Comparison of ENCODE assay signal across 23 cellular contexts in the genomic region with DNA sequence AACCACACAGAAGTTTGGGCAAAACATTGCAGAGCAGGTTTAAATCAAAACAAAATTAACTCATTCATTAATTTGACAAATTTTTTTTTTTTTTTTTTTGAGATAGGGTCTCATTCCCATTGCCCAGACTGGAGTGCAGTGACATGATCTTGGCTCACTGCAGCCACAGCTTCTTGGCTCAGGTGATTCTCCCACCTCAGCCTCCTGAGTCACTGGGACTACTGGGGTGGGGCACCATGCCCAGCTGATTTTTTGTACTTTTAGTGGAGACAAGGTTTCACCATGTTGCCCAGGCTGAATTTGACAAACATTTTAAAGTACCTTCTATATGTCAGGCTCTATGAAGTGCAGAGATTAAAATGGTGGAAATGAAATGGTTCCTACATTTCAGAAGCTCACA.
"Had no signal": no experiment of that assay in that cellular context is flagged by ENCODE, and none has a peak within 500 bp of the region (broad histone marks: within the 10 kb centered on the region; RNA-seq: fewer than 3 reads in every experiment).

No MANE protein-coding gene starts in this region.

- H3K9me3 ChIP-seq: heart left ventricle, mucosa of descending colon, prostate gland, spleen, testis, tibial nerve, upper lobe of right lung, vagina had no signal

- H3K27me3 ChIP-seq: heart left ventricle, neural progenitor cell, spleen, testis, tibial nerve, upper lobe of right lung, vagina had no signal

- H3K36me3 ChIP-seq: neural progenitor cell, prostate gland, spleen, tibial nerve, upper lobe of right lung, vagina had no signal

- H3K27ac ChIP-seq: heart left ventricle, neural progenitor cell, parathyroid adenoma, prostate gland, spleen, testis, tibial nerve, upper lobe of right lung, vagina had no signal

- H3K79me2 ChIP-seq: parathyroid adenoma had no signal

- DNase-seq: dermis blood vessel endothelial cell; erythroblast; foreskin melanocyte; heart left ventricle; hippocampal formation; mucosa of descending colon; naive thymus-derived CD8-positive, alpha-beta T cell; occipital lobe; retina; spleen; stimulated activated CD4-positive, alpha-beta T cell treated with anti-CD3 and anti-CD28 coated beads, Interleukin-15, amount 100 ng/mL, for 24 hours; stimulated activated CD4-positive, alpha-beta T cell treated with anti-CD3 and anti-CD28 coated beads, Interleukin-1b, Interleukin-23, amount 100 ng/mL, for 48 hours; stimulated activated CD4-positive, alpha-beta T cell treated with anti-CD3 and anti-CD28 coated beads, Interleukin-4, amount 100 ng/mL, for 4 hours; stimulated activated naive B cell treated with anti-CD40 and anti-IgM and Interleukin-4, amounts not matched to agents 10 μg/mL and 1 μg/mL and 100 μg/mL, for 72 hours; stimulated activated naive CD8-positive, alpha-beta T cell treated with anti-CD3 and anti-CD28 coated beads, Interleukin-15, amount 100 ng/mL, for 72 hours; testis; upper lobe of right lung had no signal

- H2AFZ ChIP-seq: parathyroid adenoma had no signal

- H3K4me3 Mint-ChIP-seq: naive thymus-derived CD8-positive, alpha-beta T cell; neural progenitor cell; stimulated activated naive B cell treated with anti-CD40 and anti-IgM and Interleukin-4, amounts not matched to agents 10 μg/mL and 1 μg/mL and 100 μg/mL, for 72 hours; stimulated activated naive CD8-positive, alpha-beta T cell treated with anti-CD3 and anti-CD28 coated beads, Interleukin-15, amount 100 ng/mL, for 72 hours had no signal

- H3K27ac Mint-ChIP-seq: naive thymus-derived CD8-positive, alpha-beta T cell; neural progenitor cell; stimulated activated naive B cell treated with anti-CD40 and anti-IgM and Interleukin-4, amounts not matched to agents 10 μg/mL and 1 μg/mL and 100 μg/mL, for 72 hours had no signal

- H3K9me3 Mint-ChIP-seq: neural progenitor cell; stimulated activated naive CD8-positive, alpha-beta T cell treated with anti-CD3 and anti-CD28 coated beads, Interleukin-15, amount 100 ng/mL, for 72 hours had no signal

- H3K4me1 ChIP-seq: parathyroid adenoma, prostate gland, spleen, testis, upper lobe of right lung had no signal

- H3K4me1 Mint-ChIP-seq: stimulated activated naive CD8-positive, alpha-beta T cell treated with anti-CD3 and anti-CD28 coated beads, Interleukin-15, amount 100 ng/mL, for 72 hours had no signal

- H3K9ac ChIP-seq: neural progenitor cell, parathyroid adenoma had no signal

- H3K27me3 Mint-ChIP-seq: stimulated activated naive B cell treated with anti-CD40 and anti-IgM and Interleukin-4, amounts not matched to agents 10 μg/mL and 1 μg/mL and 100 μg/mL, for 72 hours; stimulated activated naive CD8-positive, alpha-beta T cell treated with anti-CD3 and anti-CD28 coated beads, Interleukin-15, amount 100 ng/mL, for 72 hours had no signal

- H3K36me3 Mint-ChIP-seq: neural progenitor cell; stimulated activated naive B cell treated with anti-CD40 and anti-IgM and Interleukin-4, amounts not matched to agents 10 μg/mL and 1 μg/mL and 100 μg/mL, for 72 hours had no signal

- H3K4me2 ChIP-seq: neural progenitor cell had no signal

- H3K4me3 ChIP-seq: heart left ventricle, mucosa of descending colon, neural progenitor cell, prostate gland, spleen, testis, tibial nerve, upper lobe of right lung, vagina had no signal

- ATAC-seq: mucosa of descending colon; naive thymus-derived CD8-positive, alpha-beta T cell; sciatic nerve; stimulated activated naive B cell treated with anti-CD40 and anti-IgM and Interleukin-4, amounts not matched to agents 10 μg/mL and 1 μg/mL and 100 μg/mL, for 72 hours; stimulated activated naive CD8-positive, alpha-beta T cell treated with anti-CD3 and anti-CD28 coated beads, Interleukin-15, amount 100 ng/mL, for 72 hours; upper lobe of right lung had no signal
